ENCODE assay signal across 8 cellular contexts in genomic region chr1:176897350-176898236, GRCh38.
A peak's percentile ranks its signal among the peaks of the same experiment; 100 is the strongest.
DNase-seq lines count a peak whose midpoint lies in the region; ATAC-seq and TF ChIP-seq lines count a peak whose summit lies in the region.

No MANE protein-coding gene starts in this region.

- H3K27ac ChIP-seq in AG04450 (ENCODE audit: low read depth, low read length) (no peak overlapping the region), trophoblast cell (ENCODE audit: low read depth, low read length) (no peak overlapping the region)

- H3K9me3 ChIP-seq in AG04450 (ENCODE audit: control insufficient read depth, insufficient read depth, low read length) (no peaks in the 10 kb centered on the region), trophoblast cell (ENCODE audit: insufficient read depth, low read depth, low read length) (no peaks in the 10 kb centered on the region)

- ATAC-seq in HG03460 (IDR thresholded peaks at IDR 0.05; ENCODE audit: unreplicated experiment): peak; percentile 69
- peak; percentile 42 to 43 for ATAC-seq in activated T-cell treated with anti-CD3 and anti-CD28 coated beads, Interleukin-2, amount 50 U/mL, for 72 hours (replicated peaks in 1 of 2)
- ATAC-seq in HG02840 (IDR thresholded peaks at IDR 0.05; ENCODE audit: low FRiP score, unreplicated experiment): no peak

- H3K79me2 ChIP-seq in trophoblast cell (ENCODE audit: control insufficient read depth, insufficient read depth, low read length, poor library complexity): no peaks in the 10 kb centered on the region

- POLR2A ChIA-PET in AG04450 (lab: Yijun Ruan, JAX): no interaction called here

- no peaks in the 10 kb centered on the region for H3K36me3 ChIP-seq in trophoblast cell (ENCODE audit: control insufficient read depth in 1 of 2, insufficient read depth in 2 of 2, low read length in 2 of 2)

- no peak overlapping the region for H4K91ac ChIP-seq in trophoblast cell (ENCODE audit: low read depth, low read length)

- H2AK5ac ChIP-seq in trophoblast cell (ENCODE audit: low read length): no peak overlapping the region

- DNase-seq in AG04450 (ENCODE audit: low read depth, low spot score): peak; percentile 18
- DNase-seq in NCI-H526 (lab: John Stamatoyannopoulos, UW): peak; percentile 85 to 93
- DNase-seq in activated T-cell treated with anti-CD3 and anti-CD28 coated beads, Interleukin-2, amount 50 U/mL, for 72 hours: peak; percentile 32 to 35
- DNase-seq in glomerular endothelial cell (ENCODE audit: extremely low read depth, low read depth, low spot score): peak; percentile 27
- DNase-seq in trophoblast cell: peak; percentile 11 to 93

- no CpG with 5 or more reads among the region's 25 CpGs for WGBS in trophoblast cell (ENCODE audit: extremely low coverage, insufficient coverage, insufficient read length)

- no peaks in the 10 kb centered on the region for H3K36me3 Mint-ChIP-seq in activated T-cell treated with anti-CD3 and anti-CD28 coated beads, Interleukin-2, amount 50 U/mL, for 72 hours (ENCODE audit: insufficient read depth in 2 of 2)

- no peak overlapping the region for H3K18ac ChIP-seq in trophoblast cell (ENCODE audit: low read length)

- no peak overlapping the region for H2AFZ ChIP-seq in trophoblast cell (ENCODE audit: insufficient read depth, low read length, poor library complexity)

- peaks cover 6% of the 10 kb centered on the region for H3K4me1 Mint-ChIP-seq in activated T-cell treated with anti-CD3 and anti-CD28 coated beads, Interleukin-2, amount 50 U/mL, for 72 hours (ENCODE audit: low read depth)

- H4K12ac ChIP-seq in trophoblast cell (ENCODE audit: low read depth, low read length): no peak overlapping the region

- no peak overlapping the region for H3K4me3 Mint-ChIP-seq in activated T-cell treated with anti-CD3 and anti-CD28 coated beads, Interleukin-2, amount 50 U/mL, for 72 hours

- no peak overlapping the region for H2BK5ac ChIP-seq in trophoblast cell (ENCODE audit: low read depth, low read length, poor library complexity)

- no peak overlapping the region for H3K14ac ChIP-seq in trophoblast cell (ENCODE audit: low read length)

- no peak overlapping the region for H3K4me3 ChIP-seq in AG04450 (ENCODE audit: low read depth, low read length)
- H3K4me3 ChIP-seq in GM12875 (ENCODE audit: low read depth, low read length): no peak overlapping the region
- H3K4me3 ChIP-seq in trophoblast cell (ENCODE audit: low read depth, low read length): no peak overlapping the region

- peaks cover 7% of the 10 kb centered on the region for H3K27me3 Mint-ChIP-seq in activated T-cell treated with anti-CD3 and anti-CD28 coated beads, Interleukin-2, amount 50 U/mL, for 72 hours (ENCODE audit: low read depth)

- CTCF ChIA-PET in AG04450 (lab: Charles Lee): interaction anchor here (0.6 to 8.0 kb wide), 35 partner anchors 11 to 1381 kb away, joined by 3 to 93 read pairs (median 4); partner anchors contain the start of gene BRINP2

- peak; percentile 81 for TF ChIP-seq CTCF in AG04450 (IDR thresholded peaks at IDR 0.05; ENCODE audit: low read depth, low read length)
- TF ChIP-seq CTCF in GM12875 (IDR thresholded peaks at IDR 0.05; ENCODE audit: borderline replicate concordance, insufficient read depth, low read depth, low read length): peak; percentile 83

- H3K4me1 ChIP-seq in trophoblast cell (ENCODE audit: control insufficient read depth in 1 of 2, insufficient read depth in 2 of 2, low read length in 2 of 2): no peaks in the 10 kb centered on the region

- H3K27ac Mint-ChIP-seq in activated T-cell treated with anti-CD3 and anti-CD28 coated beads, Interleukin-2, amount 50 U/mL, for 72 hours: no peak overlapping the region

- peaks cover 0 to under 1% of the 10 kb centered on the region in 2 donors for H3K9me3 Mint-ChIP-seq in activated T-cell treated with anti-CD3 and anti-CD28 coated beads, Interleukin-2, amount 50 U/mL, for 72 hours

- H3K9ac ChIP-seq in trophoblast cell (ENCODE audit: low read length): no peak overlapping the region

- H2BK120ac ChIP-seq in trophoblast cell (ENCODE audit: insufficient read depth, low read length, poor library complexity): no peak overlapping the region

- H3K27me3 ChIP-seq in AG04450 (ENCODE audit: control insufficient read depth, insufficient read depth, low read length) (no peaks in the 10 kb centered on the region), trophoblast cell (ENCODE audit: insufficient read depth, low read length) (no peaks in the 10 kb centered on the region)

- no peak overlapping the region for H3K4ac ChIP-seq in trophoblast cell (ENCODE audit: low read depth, low read length)

- peak overlapping the region; percentile 70 for H3K4me2 ChIP-seq in trophoblast cell (ENCODE audit: low read length)

- H4K8ac ChIP-seq in trophoblast cell (ENCODE audit: low read depth, low read length): no peak overlapping the region

- H2BK12ac ChIP-seq in trophoblast cell (ENCODE audit: low read length): no peak overlapping the region

- H3K23ac ChIP-seq in trophoblast cell (ENCODE audit: low read length): no peak overlapping the region

- no peaks in the 10 kb centered on the region for H3K79me1 ChIP-seq in trophoblast cell (ENCODE audit: low read length)

Comparison
In these comparisons a context has a peak if more than half of its experiments do, and no peak if none do; other contexts are left out.
1. DNase-seq: peak in every context shown above with its lines; median percentile 89 in NCI-H526; 52 in trophoblast cell; 34 in activated T-cell treated with anti-CD3 and anti-CD28 coated beads, Interleukin-2, amount 50 U/mL, for 72 hours; 27 in glomerular endothelial cell; 18 in AG04450.